ENCODE assay signal across 5 cellular contexts in genomic region chr6:162582381-162582780, GRCh38.
"Had no signal": no experiment of that assay in that cellular context is flagged by ENCODE, and none has a peak within 500 bp of the region (broad histone marks: within the 10 kb centered on the region; RNA-seq: fewer than 3 reads in every experiment).

No MANE protein-coding gene starts in this region.

- H3K27ac ChIP-seq: HL-60 had no signal

- DNase-seq: IMR-90, KBM-7, KG1 had no signal

- H3K4me3 ChIP-seq: K562 had no signal
